Comparison of ENCODE assay signal across 27 cellular contexts in genomic region chr10:13770760-13771493, GRCh38.
"Had no signal": no experiment of that assay in that cellular context is flagged by ENCODE, and none has a peak within 500 bp of the region (broad histone marks: within the 10 kb centered on the region; RNA-seq: fewer than 3 reads in every experiment).

No MANE protein-coding gene starts in this region.

- H3K4me3 ChIP-seq: esophagus muscularis mucosa, heart right ventricle, left ventricle myocardium inferior, lung, pancreas, prostate gland, smooth muscle cell, thyroid gland, upper lobe of left lung had no signal

- H3K27ac ChIP-seq: esophagus muscularis mucosa, heart right ventricle, left ventricle myocardium inferior, neutrophil, pancreas, prostate gland, thyroid gland, upper lobe of left lung had no signal

- H3K9me3 ChIP-seq: esophagus muscularis mucosa, left ventricle myocardium inferior, neutrophil, pancreas, prostate gland, thyroid gland, upper lobe of left lung had no signal

- H3K4me1 ChIP-seq: prostate gland, thyroid gland had no signal

- FAIRE-seq: bronchial epithelial cell, islet of Langerhans, pancreas had no signal

- H3K27me3 ChIP-seq: esophagus muscularis mucosa, heart right ventricle, neutrophil, pancreas, thyroid gland, upper lobe of left lung had no signal

- H3K4me2 ChIP-seq: smooth muscle cell had no signal

- DNase-seq: activated CD4-positive, alpha-beta T cell treated with anti-CD3 and anti-CD28 coated beads for 1 hour; activated CD4-positive, alpha-beta T cell treated with anti-CD3 and anti-CD28 coated beads, Interleukin-2, amount 10 ng/mL, durations not matched to agents 7 days and 5 days; activated CD8-positive, alpha-beta T cell treated with anti-CD3 and anti-CD28 coated beads for 36 hours; activated T-cell treated with anti-CD3 and anti-CD28 coated beads, Interleukin-2, amount 50 U/mL, for 48 hours; endodermal cell; heart right ventricle; left ventricle myocardium inferior; naive B cell; nephron progenitor cell; pancreas; stimulated activated CD4-positive, alpha-beta T cell treated with anti-CD3 and anti-CD28 coated beads, Interleukin-1b, Interleukin-23, amount 100 ng/mL, for 48 hours; stimulated activated CD4-positive, alpha-beta T cell treated with anti-CD3 and anti-CD28 coated beads, Interleukin-4, amount 100 ng/mL, for 4 hours; stimulated activated CD8-positive, alpha-beta memory T cell treated with anti-CD3 and anti-CD28 coated beads, Interleukin-4, amount 100 ng/mL, for 48 hours; stimulated activated naive CD8-positive, alpha-beta T cell treated with anti-CD3 and anti-CD28 coated beads, Interleukin-15, amount 100 ng/mL, for 72 hours; substantia nigra; T-helper 2 cell; thyroid gland; upper lobe of left lung had no signal

- ATAC-seq: activated CD8-positive, alpha-beta T cell treated with anti-CD3 and anti-CD28 coated beads for 36 hours; activated naive CD4-positive, alpha-beta T cell treated with anti-CD3 and anti-CD28 coated beads, Interleukin-2, amount 50 U/mL, for 72 hours; heart right ventricle; pancreas; stimulated activated memory B cell treated with anti-CD40 and anti-IgM and Interleukin-4, amounts not matched to agents 10 μg/mL and 1 μg/mL and 100 μg/mL, for 72 hours; stimulated activated naive CD8-positive, alpha-beta T cell treated with anti-CD3 and anti-CD28 coated beads, Interleukin-15, amount 100 ng/mL, for 72 hours had no signal

- H3K36me3 ChIP-seq: left ventricle myocardium inferior, neutrophil, pancreas, prostate gland, thyroid gland, upper lobe of left lung had no signal
